Comparison of ENCODE assay signal across 10 cellular contexts in the genomic region with DNA sequence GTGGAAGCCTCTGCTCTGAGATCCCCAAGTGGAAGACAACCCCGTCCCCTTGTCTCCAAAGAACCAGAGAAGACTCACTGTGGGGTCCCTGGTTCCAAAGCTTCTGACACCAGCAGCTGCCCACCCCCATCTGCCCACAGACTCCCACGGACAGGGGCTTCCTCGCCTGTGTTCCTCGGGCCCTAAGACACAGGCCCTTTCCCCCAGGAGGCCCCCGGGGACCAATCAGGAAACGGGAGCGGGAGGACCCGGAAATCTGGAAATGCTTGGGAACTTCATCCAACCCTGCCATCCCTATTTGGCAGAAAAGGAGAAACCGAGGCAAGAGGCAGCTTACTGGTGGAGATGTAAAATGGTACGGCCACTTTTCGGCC.
DNase-seq lines count a peak whose midpoint lies in the region; ATAC-seq and TF ChIP-seq lines count a peak whose summit lies in the region.
"Had no signal": no experiment of that assay in that cellular context is flagged by ENCODE, and none has a peak within 500 bp of the region (broad histone marks: within the 10 kb centered on the region; RNA-seq: fewer than 3 reads in every experiment).

No MANE protein-coding gene starts in this region.

- H3K9me3 ChIP-seq in A673 (ENCODE audit: low read depth, low read length, poor library complexity, severe bottlenecking) (no peaks in the 10 kb centered on the region), Karpas-422 (ENCODE audit: low read length) (no peaks in the 10 kb centered on the region), ovary (no peaks in the 10 kb centered on the region)

- no TSS peak for BruUV-seq in A673 (replicated peaks; lab: Mats Ljungman, UMichigan)

- no peak for TF ChIP-seq EP300 in ovary (IDR thresholded peaks at IDR 0.05)

- H3K36me3 ChIP-seq in A673 (ENCODE audit: insufficient read depth, low read length, poor library complexity, severe bottlenecking) (peaks cover 24% of the 10 kb centered on the region), Karpas-422 (ENCODE audit: insufficient read depth, low read length) (0 out of 2 replicates have a peak, but pooled peaks cover 5% of the 10 kb centered on the region), ovary (no peaks in the 10 kb centered on the region)

- intact Hi-C loops in A673 (cut with micrococcal nuclease; ENCODE audit: unreplicated experiment) (no loop called here), dorsolateral prefrontal cortex (cut with DNase I) (no loop called here), natural killer cell (cut with micrococcal nuclease) (loop anchor here (10.0 kb wide), 1 partner anchor 70 kb away; no protein-coding TSS in a partner anchor), ovary (cut with DNase I) (no loop called here)

- no peak for TF ChIP-seq POLR2A in ovary (IDR thresholded peaks at IDR 0.05)

- H3K4me1 ChIP-seq in A673 (ENCODE audit: insufficient read depth, low read length, poor library complexity, severe bottlenecking): peaks cover 62% of the 10 kb centered on the region
- H3K4me1 ChIP-seq in Karpas-422 (ENCODE audit: low read length): peaks cover 60% of the 10 kb centered on the region
- peaks cover 28% of the 10 kb centered on the region for H3K4me1 ChIP-seq in ovary (ENCODE audit: insufficient read depth)

- no peak overlapping the region for H2AFZ ChIP-seq in Karpas-422 (ENCODE audit: low read length)

- no peaks in the 10 kb centered on the region for H3K36me3 Mint-ChIP-seq in natural killer cell

- H3K27ac Mint-ChIP-seq in natural killer cell: peak overlapping the region; percentile 73 to 96

- 56 to 63% (median 59%) methylated on average over 10 to 11 of the region's 11 CpGs for WGBS in ovary, 3 donors

- H4K20me1 ChIP-seq in Karpas-422 (ENCODE audit: insufficient read depth, low read depth, low read length): no peaks in the 10 kb centered on the region; the same call in 1 of the 2 replicates

- H3K4me3 ChIP-seq in A673 (ENCODE audit: low read depth, low read length, poor library complexity, severe bottlenecking): no peak overlapping the region
- no peak overlapping the region for H3K4me3 ChIP-seq in Karpas-422 (ENCODE audit: low read length)
- peak overlapping the region in 28 of 59 donors; percentile 8 to 67 (median 46) for H3K4me3 ChIP-seq in dorsolateral prefrontal cortex
- H3K4me3 ChIP-seq in ovary: no peak overlapping the region

- H3K9ac ChIP-seq in Karpas-422 (ENCODE audit: low read length): peak overlapping the region; percentile 42

- no peaks in the 10 kb centered on the region for H3K27me3 ChIP-seq in A673 (replicated peaks; ENCODE audit: insufficient read depth, low read depth, low read length, poor library complexity)
- H3K27me3 ChIP-seq in Karpas-422 (ENCODE audit: low read length): no peaks in the 10 kb centered on the region
- no peaks in the 10 kb centered on the region for H3K27me3 ChIP-seq in dorsolateral prefrontal cortex
- no peaks in the 10 kb centered on the region for H3K27me3 ChIP-seq in ovary

- no peaks in the 10 kb centered on the region for H3K9me2 ChIP-seq in Karpas-422 (replicated peaks; ENCODE audit: insufficient read depth, low read length)

- H3K4me2 ChIP-seq in Karpas-422 (ENCODE audit: low read depth, low read length, poor library complexity, severe bottlenecking): peak overlapping the region; percentile 0

- H3K4me1 Mint-ChIP-seq in natural killer cell: peaks cover 66 to 85% of the 10 kb centered on the region in 2 donors

- POLR2A ChIA-PET in A673 (lab: Charles Lee; ENCODE audit: low non-redundant PET): no interaction called here

- DNase-seq in A673 (ENCODE audit: low spot score) (no peak), Karpas-422 (no peak), dorsolateral prefrontal cortex (no peak), natural killer cell (no peak), AML-193 (lab: John Stamatoyannopoulos, UW) (no peak), ovary (no peak), NCI-H2196 (lab: John Stamatoyannopoulos, UW; ENCODE audit: unreplicated experiment) (no peak), NCI-H446 (lab: John Stamatoyannopoulos, UW) (no peak)
- DNase-seq: T-helper 9 cell had no signal

- no peak for TF ChIP-seq CTCF in A673 (conservative IDR thresholded peaks at IDR 0.05; ENCODE audit: low read depth, low read length)
- no peak for TF ChIP-seq CTCF in dorsolateral prefrontal cortex (IDR thresholded peaks at IDR 0.05 in 54 of 56, conservative IDR thresholded peaks at IDR 0.05 in 2 of 56; ENCODE audit: low read depth in 1 of 56, partially characterized antibody in 56 of 56)
- no peak for TF ChIP-seq CTCF in natural killer cell (IDR thresholded peaks at IDR 0.05)
- TF ChIP-seq CTCF in ovary (IDR thresholded peaks at IDR 0.05): no peak

- peaks cover 49% of the 10 kb centered on the region for H3K79me2 ChIP-seq in Karpas-422 (ENCODE audit: low read length)

- H3K9me3 Mint-ChIP-seq in natural killer cell: no peaks in the 10 kb centered on the region
- H3K9me3 Mint-ChIP-seq: activated naive CD4-positive, alpha-beta T cell treated with anti-CD3 and anti-CD28 coated beads, Interleukin-2, amount 50 U/mL, for 24 hours had no signal

- no peaks in the 10 kb centered on the region for H3K27me3 Mint-ChIP-seq in natural killer cell (ENCODE audit: low read depth in 2 of 2)
- H3K27me3 Mint-ChIP-seq: activated naive CD4-positive, alpha-beta T cell treated with anti-CD3 and anti-CD28 coated beads, Interleukin-2, amount 50 U/mL, for 24 hours had no signal

- CTCF ChIA-PET in A673 (lab: Charles Lee): no interaction called here

- peak overlapping the region; percentile 80 for H3K4me3 Mint-ChIP-seq in natural killer cell

- peak overlapping the region; percentile 83 for H3K27ac ChIP-seq in A673 (ENCODE audit: low read depth, low read length, poor library complexity, severe bottlenecking)
- H3K27ac ChIP-seq in Karpas-422 (ENCODE audit: low read length): peak overlapping the region; percentile 65
- peak overlapping the region in 58 of 59 donors; percentile 23 to 96 (median 86) for H3K27ac ChIP-seq in dorsolateral prefrontal cortex
- peak overlapping the region in 1 of 2 donors; percentile 24 for H3K27ac ChIP-seq in ovary

- no peak for ATAC-seq in natural killer cell
